ENCODE assay signal across 8 cellular contexts in genomic region chr7:1569440-1569832, GRCh38. TPM values are rescaled to one million over a fixed set of nuclear protein-coding genes. Genes with fewer than 3 reads are reported as not detected.
A peak's percentile ranks its signal among the peaks of the same experiment; 100 is the strongest.
DNase-seq lines count a peak whose midpoint lies in the region; ATAC-seq and TF ChIP-seq lines count a peak whose summit lies in the region.

No MANE protein-coding gene starts in this region.

- H3K4me1 Mint-ChIP-seq in naive thymus-derived CD8-positive, alpha-beta T cell, result peaks cover 10 to 33% (median 30%) of the 10 kb centered on the region in 4 donors

- DNase-seq in cardiac fibroblast (ENCODE audit: low read depth in 2 of 2) (no peak), NCI-H2107 treated with DMSO at 0.1 percent for 48 hours (lab: John Stamatoyannopoulos, UW; ENCODE audit: unreplicated experiment) (no peak), T-helper 9 cell (no peak), G401 (ENCODE audit: low spot score) (no peak), hepatic stellate cell (ENCODE audit: low spot score) (no peak)
- DNase-seq in naive thymus-derived CD8-positive, alpha-beta T cell, result no peak

- peak overlapping the region; percentile 94 for H3K9ac ChIP-seq in BLaER1

- no peaks in the 10 kb centered on the region for H3K9me3 ChIP-seq in BLaER1

- H3K4me3 ChIP-seq in BLaER1 (peak overlapping the region; percentile 87), cardiac fibroblast (replicated peaks in 1 of 2; ENCODE audit: low read depth in 2 of 2, low read length in 2 of 2) (peak overlapping the region; percentile 73 to 90)

- in situ Hi-C loops in G401 (cut with HindIII; ENCODE audit: low sequenced_read_pairs), result no loop called here

- no peaks in the 10 kb centered on the region for H4K20me1 ChIP-seq in BLaER1

- POLR2A ChIA-PET in naive thymus-derived CD8-positive, alpha-beta T cell (lab: Charles Lee), result interaction anchor here (0.7 to 1.8 kb wide), 4 partner anchors 30 to 291 kb away, joined by 5 to 7 read pairs (median 6); no protein-coding TSS in a partner anchor

- no peaks in the 10 kb centered on the region for H3K27me3 ChIP-seq in BLaER1

- H3K27ac ChIP-seq in BLaER1, result peak overlapping the region; percentile 95

- H3K36me3 ChIP-seq in BLaER1, result 0 out of 2 replicates have a peak, but pooled peaks cover 4% of the 10 kb centered on the region

- TF ChIP-seq CTCF in cardiac fibroblast (IDR thresholded peaks at IDR 0.05; ENCODE audit: low read depth, low read length), result no peak

- no peaks in the 10 kb centered on the region for H3K9me3 Mint-ChIP-seq in naive thymus-derived CD8-positive, alpha-beta T cell

- H3K27ac Mint-ChIP-seq in naive thymus-derived CD8-positive, alpha-beta T cell, result peak overlapping the region; percentile 76 to 93 (median 86)

- peaks cover 77% of the 10 kb centered on the region for H3K4me1 ChIP-seq in BLaER1

- H3K27me3 Mint-ChIP-seq in naive thymus-derived CD8-positive, alpha-beta T cell, result no peaks in the 10 kb centered on the region

- H3K36me3 Mint-ChIP-seq in naive thymus-derived CD8-positive, alpha-beta T cell, result peaks cover 0 to 30% (median 0%) of the 10 kb centered on the region in 3 donors

- peak overlapping the region; percentile 73 to 86 (median 85) for H3K4me3 Mint-ChIP-seq in naive thymus-derived CD8-positive, alpha-beta T cell

- peak overlapping the region; percentile 87 for H3K4me2 ChIP-seq in BLaER1

- peak; percentile 11 for ATAC-seq in HG03469 (IDR thresholded peaks at IDR 0.05; ENCODE audit: unreplicated experiment)
- ATAC-seq in naive thymus-derived CD8-positive, alpha-beta T cell, result peak in 1 of 2 donors; percentile 31

RNA-seq across cellular contexts. Expression of gene PSMG3, which starts 0.4 kb away (rescaled TPM):
- 10 to 100 TPM; 24.3 to 26.1 TPM for total RNA-seq in naive thymus-derived CD8-positive, alpha-beta T cell
- polyA plus RNA-seq in naive thymus-derived CD8-positive, alpha-beta T cell, result 10 to 100 TPM; 43.5 to 45.8 (median 45.4) TPM
- 97.4 and 104 TPM in 2 replicates for total RNA-seq in G401 (2014; rRNA removed; shearing (Covaris generic))

RNA-seq across cellular contexts. Expression of gene TMEM184A, which starts 13.4 kb away (rescaled TPM):
- not detected for total RNA-seq in naive thymus-derived CD8-positive, alpha-beta T cell
- polyA plus RNA-seq in naive thymus-derived CD8-positive, alpha-beta T cell, result under 1 TPM in 1 of 3 donors, not detected in 2; 0.04 TPM
- total RNA-seq in G401 (2014; rRNA removed; shearing (Covaris generic)), result 0.49 and 1.8 TPM in 2 replicates

RNA-seq across cellular contexts. Expression of gene MAFK, which starts 38.9 kb away (rescaled TPM):
- total RNA-seq in naive thymus-derived CD8-positive, alpha-beta T cell, result 10 to 100 TPM; 55.1 to 56.1 TPM
- under 1 TPM; 0.33 to 0.56 (median 0.46) TPM for polyA plus RNA-seq in naive thymus-derived CD8-positive, alpha-beta T cell
- 12.6 and 16.7 TPM in 2 replicates for total RNA-seq in G401 (2014; rRNA removed; shearing (Covaris generic))
